Comparison of ENCODE assay signal across 17 cellular contexts in the genomic region with DNA sequence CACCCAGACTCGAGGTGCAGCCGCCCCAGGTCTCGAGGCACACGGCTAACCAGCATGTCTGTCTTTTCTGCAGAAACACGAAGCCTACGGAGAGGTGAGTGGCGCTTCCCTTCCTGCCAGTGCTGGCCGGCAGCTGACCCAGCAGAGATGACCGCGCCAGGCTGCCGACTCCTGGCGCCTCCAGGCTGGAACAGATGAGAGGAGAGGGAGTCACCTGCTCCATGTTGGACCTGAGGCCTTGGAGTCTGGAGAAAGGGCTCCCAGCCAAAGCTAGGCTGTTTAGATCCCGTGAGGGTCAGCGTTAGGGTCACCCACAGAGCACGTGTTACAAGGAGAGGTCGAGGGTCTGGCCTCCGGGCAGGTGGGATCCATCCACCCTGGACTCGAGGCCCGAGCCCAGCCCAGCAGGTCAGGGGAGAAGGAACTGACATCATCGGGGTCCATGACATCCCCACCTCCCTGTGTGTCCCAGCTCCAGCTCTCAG. TPM values are rescaled to one million over a fixed set of nuclear protein-coding genes. Genes with fewer than 3 reads are reported as not detected.
DNase-seq lines count a peak whose midpoint lies in the region; ATAC-seq and TF ChIP-seq lines count a peak whose summit lies in the region.
"Had no signal": no experiment of that assay in that cellular context is flagged by ENCODE, and none has a peak within 500 bp of the region (broad histone marks: within the 10 kb centered on the region; RNA-seq: fewer than 3 reads in every experiment).

No MANE protein-coding gene starts in this region.

- TF ChIP-seq POLR2A in testis (IDR thresholded peaks at IDR 0.05): no peak

- H3K9me3 ChIP-seq in mucosa of descending colon (no peaks in the 10 kb centered on the region), testis (no peaks in the 10 kb centered on the region)

- H3K4me3 Mint-ChIP-seq in activated naive CD8-positive, alpha-beta T cell treated with anti-CD3 and anti-CD28 coated beads, Interleukin-2, amount 10 ng/mL, durations not matched to agents 7 days and 5 days: no peak overlapping the region
- no peak overlapping the region for H3K4me3 Mint-ChIP-seq in activated naive CD8-positive, alpha-beta T cell treated with anti-CD3 and anti-CD28 coated beads for 36 hours
- H3K4me3 Mint-ChIP-seq in activated CD8-positive, alpha-beta memory T cell treated with anti-CD3 and anti-CD28 coated beads, Interleukin-2, amount 10 ng/mL, durations not matched to agents 7 days and 5 days: no peak overlapping the region
- H3K4me3 Mint-ChIP-seq: CD8-positive, alpha-beta T cell; naive thymus-derived CD8-positive, alpha-beta T cell had no signal

- intact Hi-C loops in mucosa of descending colon (cut with DNase I, micrococcal nuclease): no loop called here
- intact Hi-C loops in testis (cut with DNase I; ENCODE audit: low total_unique reads): no loop called here

- no peaks in the 10 kb centered on the region for H3K36me3 Mint-ChIP-seq in activated naive CD8-positive, alpha-beta T cell treated with anti-CD3 and anti-CD28 coated beads, Interleukin-2, amount 10 ng/mL, durations not matched to agents 7 days and 5 days
- peaks cover 15% of the 10 kb centered on the region for H3K36me3 Mint-ChIP-seq in activated naive CD8-positive, alpha-beta T cell treated with anti-CD3 and anti-CD28 coated beads for 36 hours
- H3K36me3 Mint-ChIP-seq in activated CD8-positive, alpha-beta memory T cell treated with anti-CD3 and anti-CD28 coated beads, Interleukin-2, amount 10 ng/mL, durations not matched to agents 7 days and 5 days: no peaks in the 10 kb centered on the region

- no peaks in the 10 kb centered on the region for H3K27me3 ChIP-seq in testis
- H3K27me3 ChIP-seq: gastroesophageal sphincter had no signal

- H3K4me3 ChIP-seq in mucosa of descending colon: no peak overlapping the region
- no peak overlapping the region for H3K4me3 ChIP-seq in testis
- H3K4me3 ChIP-seq: gastroesophageal sphincter had no signal

- no peak for ATAC-seq in activated naive CD8-positive, alpha-beta T cell treated with anti-CD3 and anti-CD28 coated beads, Interleukin-2, amount 10 ng/mL, durations not matched to agents 7 days and 5 days (ENCODE audit: low read depth)
- no peak for ATAC-seq in activated CD8-positive, alpha-beta memory T cell treated with anti-CD3 and anti-CD28 coated beads, Interleukin-2, amount 10 ng/mL, durations not matched to agents 7 days and 5 days
- ATAC-seq in mucosa of descending colon (no peak), HG03460 (IDR thresholded peaks at IDR 0.05; ENCODE audit: unreplicated experiment) (no peak)
- ATAC-seq: CD8-positive, alpha-beta T cell; gastroesophageal sphincter; HCT116; naive thymus-derived CD8-positive, alpha-beta T cell had no signal

- peak; percentile 21 for DNase-seq in activated naive CD8-positive, alpha-beta T cell treated with anti-CD3 and anti-CD28 coated beads, Interleukin-2, amount 10 ng/mL, durations not matched to agents 7 days and 5 days
- no peak for DNase-seq in activated naive CD8-positive, alpha-beta T cell treated with anti-CD3 and anti-CD28 coated beads for 36 hours
- DNase-seq in activated CD8-positive, alpha-beta memory T cell treated with anti-CD3 and anti-CD28 coated beads, Interleukin-2, amount 10 ng/mL, durations not matched to agents 7 days and 5 days: peak; percentile 26
- DNase-seq in mucosa of descending colon: peak in 2 of 3 donors; percentile 10 to 36
- DNase-seq in testis: peak; percentile 11
- no peak for DNase-seq in medulla oblongata (ENCODE audit: extremely low spot score)
- DNase-seq in GDM1 (lab: John Stamatoyannopoulos, UW): no peak
- DNase-seq: DND-41, NCI-H1436 had no signal

- no peaks in the 10 kb centered on the region for H3K4me1 Mint-ChIP-seq in activated naive CD8-positive, alpha-beta T cell treated with anti-CD3 and anti-CD28 coated beads, Interleukin-2, amount 10 ng/mL, durations not matched to agents 7 days and 5 days
- no peaks in the 10 kb centered on the region for H3K4me1 Mint-ChIP-seq in activated naive CD8-positive, alpha-beta T cell treated with anti-CD3 and anti-CD28 coated beads for 36 hours
- no peaks in the 10 kb centered on the region for H3K4me1 Mint-ChIP-seq in activated CD8-positive, alpha-beta memory T cell treated with anti-CD3 and anti-CD28 coated beads, Interleukin-2, amount 10 ng/mL, durations not matched to agents 7 days and 5 days

- peaks cover 7% of the 10 kb centered on the region for H3K9me3 Mint-ChIP-seq in activated naive CD8-positive, alpha-beta T cell treated with anti-CD3 and anti-CD28 coated beads, Interleukin-2, amount 10 ng/mL, durations not matched to agents 7 days and 5 days
- peaks cover 4% of the 10 kb centered on the region for H3K9me3 Mint-ChIP-seq in activated naive CD8-positive, alpha-beta T cell treated with anti-CD3 and anti-CD28 coated beads for 36 hours
- no peaks in the 10 kb centered on the region for H3K9me3 Mint-ChIP-seq in activated CD8-positive, alpha-beta memory T cell treated with anti-CD3 and anti-CD28 coated beads, Interleukin-2, amount 10 ng/mL, durations not matched to agents 7 days and 5 days (ENCODE audit: low read depth)

- no peaks in the 10 kb centered on the region for H3K4me1 ChIP-seq in mucosa of descending colon (ENCODE audit: low read depth)
- no peaks in the 10 kb centered on the region for H3K4me1 ChIP-seq in testis

- no peaks in the 10 kb centered on the region for H3K27me3 Mint-ChIP-seq in activated naive CD8-positive, alpha-beta T cell treated with anti-CD3 and anti-CD28 coated beads, Interleukin-2, amount 10 ng/mL, durations not matched to agents 7 days and 5 days
- H3K27me3 Mint-ChIP-seq in activated naive CD8-positive, alpha-beta T cell treated with anti-CD3 and anti-CD28 coated beads for 36 hours: no peaks in the 10 kb centered on the region
- H3K27me3 Mint-ChIP-seq in activated CD8-positive, alpha-beta memory T cell treated with anti-CD3 and anti-CD28 coated beads, Interleukin-2, amount 10 ng/mL, durations not matched to agents 7 days and 5 days: no peaks in the 10 kb centered on the region
- H3K27me3 Mint-ChIP-seq: naive thymus-derived CD8-positive, alpha-beta T cell had no signal

- POLR2A ChIA-PET in activated naive CD8-positive, alpha-beta T cell treated with anti-CD3 and anti-CD28 coated beads, Interleukin-2, amount 10 ng/mL, durations not matched to agents 7 days and 5 days (lab: Charles Lee): no interaction called here

- no peak overlapping the region for H3K27ac Mint-ChIP-seq in activated naive CD8-positive, alpha-beta T cell treated with anti-CD3 and anti-CD28 coated beads, Interleukin-2, amount 10 ng/mL, durations not matched to agents 7 days and 5 days
- H3K27ac Mint-ChIP-seq in activated naive CD8-positive, alpha-beta T cell treated with anti-CD3 and anti-CD28 coated beads for 36 hours: no peak overlapping the region
- no peak overlapping the region for H3K27ac Mint-ChIP-seq in activated CD8-positive, alpha-beta memory T cell treated with anti-CD3 and anti-CD28 coated beads, Interleukin-2, amount 10 ng/mL, durations not matched to agents 7 days and 5 days
- H3K27ac Mint-ChIP-seq: CD8-positive, alpha-beta T cell; naive thymus-derived CD8-positive, alpha-beta T cell had no signal

- H3K36me3 ChIP-seq in mucosa of descending colon (ENCODE audit: low read depth) (no peaks in the 10 kb centered on the region), testis (ENCODE audit: low read depth, missing control alignments) (no peaks in the 10 kb centered on the region)

- H3K27ac ChIP-seq in testis: no peak overlapping the region

- CTCF ChIA-PET in activated CD8-positive, alpha-beta memory T cell treated with anti-CD3 and anti-CD28 coated beads, Interleukin-2, amount 10 ng/mL, durations not matched to agents 7 days and 5 days (lab: Charles Lee): no interaction called here

- 83 to 95% methylated on average over 12 to 18 of the region's 20 CpGs for WGBS in testis, 2 donors

- TF ChIP-seq CTCF in mucosa of descending colon (IDR thresholded peaks at IDR 0.05): no peak
- no peak for TF ChIP-seq CTCF in testis (IDR thresholded peaks at IDR 0.05)

RNA-seq across cellular contexts. Expression of a gene that starts 14.9 kb away (rescaled TPM):
- total RNA-seq in activated naive CD8-positive, alpha-beta T cell treated with anti-CD3 and anti-CD28 coated beads, Interleukin-2, amount 10 ng/mL, durations not matched to agents 7 days and 5 days: 10 to 100 TPM; 23.8 to 23.9 TPM
- total RNA-seq in activated naive CD8-positive, alpha-beta T cell treated with anti-CD3 and anti-CD28 coated beads for 36 hours: 10 to 100 TPM; 16.0 to 16.5 TPM
- total RNA-seq in activated CD8-positive, alpha-beta memory T cell treated with anti-CD3 and anti-CD28 coated beads, Interleukin-2, amount 10 ng/mL, durations not matched to agents 7 days and 5 days: 10 to 100 TPM in 1 of 2 experiments, 1 to 10 TPM in 1; 5.0 to 17.9 TPM
- total RNA-seq in mucosa of descending colon (100 to 1,000 TPM in 2 of 3 donors, 10 to 100 TPM in 1; 65.1 to 858 (median 191) TPM), testis (100 to 1,000 TPM; 192 to 236 TPM)
- polyA plus RNA-seq in testis (ENCODE audit: insufficient read depth, low read depth, low replicate concordance): 362 TPM

RNA-seq across cellular contexts. Expression of a gene that starts 42.6 kb away (rescaled TPM):
- 1 to 10 TPM in 1 of 2 experiments, under 1 TPM in 1; 0.65 to 1.3 TPM for total RNA-seq in activated naive CD8-positive, alpha-beta T cell treated with anti-CD3 and anti-CD28 coated beads, Interleukin-2, amount 10 ng/mL, durations not matched to agents 7 days and 5 days
- total RNA-seq in activated naive CD8-positive, alpha-beta T cell treated with anti-CD3 and anti-CD28 coated beads for 36 hours: under 1 TPM in 1 of 2 experiments, not detected in 1; 0.43 TPM
- not detected for total RNA-seq in activated CD8-positive, alpha-beta memory T cell treated with anti-CD3 and anti-CD28 coated beads, Interleukin-2, amount 10 ng/mL, durations not matched to agents 7 days and 5 days
- total RNA-seq in mucosa of descending colon: 1 to 10 TPM in 1 of 3 donors, under 1 TPM in 1, not detected in 1; 0.36 to 2.1 TPM
- 10 to 100 TPM; 50.5 to 63.5 TPM for total RNA-seq in testis
- 49.2 TPM for polyA plus RNA-seq in testis (ENCODE audit: insufficient read depth, low read depth, low replicate concordance)
- total RNA-seq: epithelial cell of proximal tubule, lung microvascular endothelial cell had no signal
- polyA plus RNA-seq: AG04450; naive thymus-derived CD8-positive, alpha-beta T cell had no signal

Comparison
In these comparisons a context has a peak if more than half of its experiments do, and no peak if none do; other contexts are left out.
1. DNase-seq: peak in activated naive CD8-positive, alpha-beta T cell treated with anti-CD3 and anti-CD28 coated beads, Interleukin-2, amount 10 ng/mL, durations not matched to agents 7 days and 5 days (single experiment), activated CD8-positive, alpha-beta memory T cell treated with anti-CD3 and anti-CD28 coated beads, Interleukin-2, amount 10 ng/mL, durations not matched to agents 7 days and 5 days (single experiment), mucosa of descending colon (2 of 3) and testis (single experiment); none in activated naive CD8-positive, alpha-beta T cell treated with anti-CD3 and anti-CD28 coated beads for 36 hours (single experiment), medulla oblongata (single experiment) and GDM1 (single experiment).
2. RNA of a gene that starts 42.6 kb away (total RNA-seq): 50.5 to 63.5 TPM in testis; 0.65 to 1.3 TPM in activated naive CD8-positive, alpha-beta T cell treated with anti-CD3 and anti-CD28 coated beads, Interleukin-2, amount 10 ng/mL, durations not matched to agents 7 days and 5 days, 0.43 TPM in activated naive CD8-positive, alpha-beta T cell treated with anti-CD3 and anti-CD28 coated beads for 36 hours, 0.36 to 2.1 TPM in mucosa of descending colon and not detected in activated CD8-positive, alpha-beta memory T cell treated with anti-CD3 and anti-CD28 coated beads, Interleukin-2, amount 10 ng/mL, durations not matched to agents 7 days and 5 days; every median in the first group is over 10 times any median in the second.